ENCODE assay signal across 8 cellular contexts in genomic region chr7:156949541-156950380, GRCh38. TPM values are rescaled to one million over a fixed set of nuclear protein-coding genes. Genes with fewer than 3 reads are reported as not detected.
DNase-seq lines count a peak whose midpoint lies in the region; ATAC-seq and TF ChIP-seq lines count a peak whose summit lies in the region.

NOM1 (plus strand) TSS chr7:156949712; CDS start chr7:156949738, 26 bp downstream.

- WGBS in gastroesophageal sphincter (ENCODE audit: low coverage in 1 of 2), 2 donors, result 5% methylated on average over 4 of the region's 115 CpGs; no CpG with 5 or more reads in 1 of the 2 donors

- peak within 1 kb of the TSS; percentile 78 for H3K27ac ChIP-seq in SJCRH30
- H3K27ac ChIP-seq in gastroesophageal sphincter, result peak within 1 kb of the TSS in 3 of 4 donors; percentile 67 to 73 (median 73)

- TF ChIP-seq CTCF in LNCAP (IDR thresholded peaks at IDR 0.05) (peak; percentile 97), gastroesophageal sphincter (IDR thresholded peaks at IDR 0.05) (peak in 3 of 4 experiments; percentile 84 to 91 (median 89))

- peaks cover 28% of the 10 kb centered on the region for H3K36me3 ChIP-seq in SJCRH30
- peaks cover 0 to 29% of the 10 kb centered on the region in 2 donors for H3K36me3 ChIP-seq in gastroesophageal sphincter

- DNase-seq in GM03348 (ENCODE audit: low spot score) (peak; percentile 97), H4 (ENCODE audit: low spot score) (peak; percentile 75), SJCRH30 (peak; percentile 89 to 91), activated gamma-delta T cell treated with Interleukin-2 at 50 U/mL for 16 hours (peak; percentile 89), occipital lobe (lab: John Stamatoyannopoulos, UW) (peak; percentile 73), superior temporal gyrus (ENCODE audit: extremely low spot score) (peak; percentile 81)

- TF ChIP-seq EP300 in gastroesophageal sphincter (IDR thresholded peaks at IDR 0.05), result no peak

- peaks cover 4% of the 10 kb centered on the region for H3K4me1 ChIP-seq in SJCRH30
- peaks cover 0 to 38% (median 15%) of the 10 kb centered on the region in 3 donors for H3K4me1 ChIP-seq in gastroesophageal sphincter

- H3K27me3 ChIP-seq in SJCRH30 (no peaks in the 10 kb centered on the region), gastroesophageal sphincter (peaks cover 13% of the 10 kb centered on the region)

- peak within 1 kb of the TSS; percentile 98 for H3K4me3 ChIP-seq in SJCRH30
- H3K4me3 ChIP-seq in gastroesophageal sphincter, result peak within 1 kb of the TSS; percentile 77 to 90

- peak; percentile 93 for ATAC-seq in gastroesophageal sphincter

- TF ChIP-seq POLR2A in gastroesophageal sphincter (IDR thresholded peaks at IDR 0.05), result peak; percentile 40 to 61

- H3K9me3 ChIP-seq in SJCRH30 (replicated peaks) (no peaks in the 10 kb centered on the region), gastroesophageal sphincter (no peaks in the 10 kb centered on the region)

RNA-seq across cellular contexts. Expression of gene NOM1, which starts in this region (rescaled TPM):
- total RNA-seq in H4 (2014; rRNA removed; shearing (Covaris generic)), result 6.9 and 7.1 TPM in 2 replicates
- total RNA-seq in SJCRH30 (2014; rRNA removed; shearing (Covaris generic)), result 25.4 and 29.9 TPM in 2 replicates
- total RNA-seq in gastroesophageal sphincter, result 10 to 100 TPM; 15.1 to 20.7 (median 17.1) TPM
- total RNA-seq in occipital lobe, result 27.5 TPM

Comparison
In these comparisons a context has a peak if more than half of its experiments do, and no peak if none do; other contexts are left out.
1. Peak in every context shown above with its lines: DNase-seq, ATAC-seq, H3K4me3 ChIP-seq and H3K27ac ChIP-seq.